ENCODE assay signal across 10 cellular contexts in genomic region chr2:232321156-232321816, GRCh38.
DNase-seq lines count a peak whose midpoint lies in the region; ATAC-seq and TF ChIP-seq lines count a peak whose summit lies in the region.
"Had no signal": no experiment of that assay in that cellular context is flagged by ENCODE, and none has a peak within 500 bp of the region (broad histone marks: within the 10 kb centered on the region; RNA-seq: fewer than 3 reads in every experiment).

No MANE protein-coding gene starts in this region.

- no peaks in the 10 kb centered on the region for H3K27me3 ChIP-seq in HAP-1 (ENCODE audit: low read depth)

- H3K9me3 ChIP-seq in HAP-1, result no peaks in the 10 kb centered on the region

- H3K4me1 ChIP-seq in HAP-1, result no peaks in the 10 kb centered on the region; the same call in 1 of the 2 replicates

- no peaks in the 10 kb centered on the region for H3K36me3 ChIP-seq in HAP-1 (replicated peaks)

- no peak for ATAC-seq in HG02852 (IDR thresholded peaks at IDR 0.05; ENCODE audit: unreplicated experiment)
- no peak for ATAC-seq in HG03025 (IDR thresholded peaks at IDR 0.05; ENCODE audit: low FRiP score, unreplicated experiment)

- DNase-seq in ELF-1 (ENCODE audit: low read depth, low spot score) (peak; percentile 78), coronary artery (ENCODE audit: low spot score) (peak; percentile 60), HAP-1 (ENCODE audit: low spot score in 2 of 2) (no peak), NOMO-1 (lab: John Stamatoyannopoulos, UW; ENCODE audit: unreplicated experiment in 2 of 2) (no peak)
- peak; percentile 39 for DNase-seq in activated CD4-positive, alpha-beta T cell treated with anti-CD3 and anti-CD28 coated beads, Interleukin-2, amount 50 U/mL, for 1 hour
- peak; percentile 78 for DNase-seq in stimulated activated CD4-positive, alpha-beta T cell treated with anti-CD3 and anti-CD28 coated beads, Interleukin-15, amount 100 ng/mL, for 24 hours
- DNase-seq: dermis blood vessel endothelial cell, DMS 273 treated with DMSO at 0.1 percent for 48 hours had no signal

- no peak for TF ChIP-seq CTCF in coronary artery (IDR thresholded peaks at IDR 0.05)

- H3K4me3 ChIP-seq in coronary artery (no peak overlapping the region), HAP-1 (no peak overlapping the region)

- in situ Hi-C loops in HAP-1 (cut with MboI; ENCODE audit: low sequenced_read_pairs), result loop anchor here (10.0 kb wide), 1 partner anchor 124 kb away; no protein-coding TSS in a partner anchor

- no peak overlapping the region for H3K27ac ChIP-seq in coronary artery

Comparison
In these comparisons a context has a peak if more than half of its experiments do, and no peak if none do; other contexts are left out.
1. DNase-seq: peak in ELF-1 (single experiment), activated CD4-positive, alpha-beta T cell treated with anti-CD3 and anti-CD28 coated beads, Interleukin-2, amount 50 U/mL, for 1 hour (single experiment), coronary artery (single experiment) and stimulated activated CD4-positive, alpha-beta T cell treated with anti-CD3 and anti-CD28 coated beads, Interleukin-15, amount 100 ng/mL, for 24 hours (single experiment); none in HAP-1 (0 of 2) and NOMO-1 (0 of 2).